In genomic region chr11:104565581-104565956, GRCh38 we compare ENCODE assay signal across 27 cellular contexts.
"Had no signal": no experiment of that assay in that cellular context is flagged by ENCODE, and none has a peak within 500 bp of the region (broad histone marks: within the 10 kb centered on the region; RNA-seq: fewer than 3 reads in every experiment).

No MANE protein-coding gene starts in this region.

- H3K9me2 ChIP-seq: SK-N-SH had no signal

- ATAC-seq: activated T-helper 17 cell treated with anti-CD3 and anti-CD28 coated beads, Interleukin-2, amount 50 U/mL, for 72 hours had no signal

- H3K4me2 ChIP-seq: SK-N-SH had no signal

- H3K27me3 Mint-ChIP-seq: activated CD4-positive, alpha-beta memory T cell treated with anti-CD3 and anti-CD28 coated beads, Interleukin-2, amount 10 ng/mL, durations not matched to agents 7 days and 5 days; activated naive CD8-positive, alpha-beta T cell; activated T-helper 17 cell treated with anti-CD3 and anti-CD28 coated beads, Interleukin-2, amount 50 U/mL, for 72 hours had no signal

- H3K9me3 ChIP-seq: SJCRH30, SK-N-SH had no signal

- H3K4me3 ChIP-seq: cardiac muscle cell, MG63, Peyer's patch, SJCRH30 had no signal

- H3K36me3 ChIP-seq: brain microvascular endothelial cell, cardiac muscle cell, MG63, Peyer's patch, SJCRH30 had no signal

- H3K4me3 Mint-ChIP-seq: activated CD4-positive, alpha-beta memory T cell treated with anti-CD3 and anti-CD28 coated beads, Interleukin-2, amount 10 ng/mL, durations not matched to agents 7 days and 5 days; activated naive CD4-positive, alpha-beta T cell treated with anti-CD3 and anti-CD28 coated beads for 36 hours; activated naive CD8-positive, alpha-beta T cell; activated T-helper 17 cell treated with anti-CD3 and anti-CD28 coated beads, Interleukin-2, amount 50 U/mL, for 72 hours had no signal

- H3K27ac ChIP-seq: brain microvascular endothelial cell, cardiac muscle cell, Peyer's patch, RWPE1, SJCRH30, VCaP had no signal

- H3K27ac Mint-ChIP-seq: activated CD4-positive, alpha-beta memory T cell treated with anti-CD3 and anti-CD28 coated beads, Interleukin-2, amount 10 ng/mL, durations not matched to agents 7 days and 5 days; activated naive CD4-positive, alpha-beta T cell treated with anti-CD3 and anti-CD28 coated beads for 36 hours; activated naive CD8-positive, alpha-beta T cell; activated T-helper 17 cell treated with anti-CD3 and anti-CD28 coated beads, Interleukin-2, amount 50 U/mL, for 72 hours had no signal

- H3K4me1 ChIP-seq: Peyer's patch, SJCRH30 had no signal

- H3K4me1 Mint-ChIP-seq: activated T-helper 17 cell treated with anti-CD3 and anti-CD28 coated beads, Interleukin-2, amount 50 U/mL, for 72 hours had no signal

- H3K36me3 Mint-ChIP-seq: activated naive CD8-positive, alpha-beta T cell had no signal

- DNase-seq: activated CD4-positive, alpha-beta memory T cell treated with anti-CD3 and anti-CD28 coated beads, Interleukin-2, amount 10 ng/mL, durations not matched to agents 7 days and 5 days; activated CD4-positive, alpha-beta T cell treated with anti-CD3 and anti-CD28 coated beads, Interleukin-2, amount 50 U/mL, for 1 hour; activated CD4-positive, CD25-positive, alpha-beta regulatory T cell; activated naive CD4-positive, alpha-beta T cell treated with anti-CD3 and anti-CD28 coated beads for 36 hours; activated T-cell treated with anti-CD3 and anti-CD28 coated beads for 4 hours; activated T-cell treated with anti-CD3 and anti-CD28 coated beads, Interleukin-2, amount 50 U/mL, for 48 hours; amygdala; brain microvascular endothelial cell; MG63; NCI-H1105 treated with DMSO at 0.1 percent for 48 hours; NCI-H1436 treated with DMSO at 0.1 percent for 48 hours; NCI-H187; NCI-H2081; NCI-H2171; NCI-H2227 treated with DMSO at 0.1 percent for 48 hours; NCI-H446 treated with DMSO at 0.1 percent for 48 hours; NCI-H526 treated with DMSO at 0.1 percent for 48 hours; NCI-H82; Peyer's patch; Right ventricle myocardium superior; SJCRH30; SK-N-SH had no signal

- H3K27me3 ChIP-seq: brain microvascular endothelial cell, cardiac muscle cell, MG63, Peyer's patch, SJCRH30 had no signal
